26 cellular contexts compared by ENCODE assay signal in the genomic region with DNA sequence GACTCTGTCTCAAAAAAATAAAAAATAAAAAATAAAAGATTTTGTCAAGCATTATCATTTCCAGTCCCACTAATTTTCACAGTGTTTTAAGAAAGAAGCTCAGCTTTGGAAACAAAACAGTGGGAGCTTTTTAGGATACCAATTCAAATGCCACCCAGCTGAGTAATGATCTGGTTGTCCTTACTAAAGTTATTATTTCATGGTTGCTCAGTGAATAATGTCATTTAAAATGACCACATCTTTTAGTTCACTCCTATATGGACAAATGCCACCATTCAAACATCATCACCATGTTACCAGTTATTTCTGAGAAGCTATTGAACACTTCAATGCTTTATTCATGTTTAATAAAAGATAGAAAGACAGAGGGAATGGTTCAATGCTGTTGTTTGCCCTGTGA.
"Had no signal": no experiment of that assay in that cellular context is flagged by ENCODE, and none has a peak within 500 bp of the region (broad histone marks: within the 10 kb centered on the region; RNA-seq: fewer than 3 reads in every experiment).

No MANE protein-coding gene starts in this region.

- H3K4me3 ChIP-seq: adrenal gland, breast epithelium had no signal

- H3K9me3 ChIP-seq: adrenal gland, breast epithelium had no signal

- DNase-seq: activated CD4-positive, alpha-beta memory T cell treated with anti-CD3 and anti-CD28 coated beads, Interleukin-2, amount 10 ng/mL, durations not matched to agents 7 days and 5 days; activated CD4-positive, alpha-beta T cell treated with anti-CD3 and anti-CD28 coated beads, Interleukin-2, amount 10 ng/mL, durations not matched to agents 7 days and 5 days; activated CD4-positive, CD25-positive, alpha-beta regulatory T cell; activated gamma-delta T cell; activated naive CD4-positive, alpha-beta T cell treated with anti-CD3 and anti-CD28 coated beads for 36 hours; activated naive CD8-positive, alpha-beta T cell treated with anti-CD3 and anti-CD28 coated beads for 36 hours; activated T-cell treated with anti-CD3 and anti-CD28 coated beads for 4 hours; activated T-cell treated with anti-CD3 and anti-CD28 coated beads, Interleukin-2, amount 50 U/mL, for 48 hours; adrenal gland; aorta; caudate nucleus; NCI-H1092; NCI-H1417 treated with DMSO at 0.1 percent for 48 hours; NCI-H1694; NCI-H2029; NCI-H2107; NCI-H2171 treated with DMSO at 0.1 percent for 48 hours; NCI-H226; NCI-H526; NCI-H82; SIG-M5; T-helper 17 cell; T1000 had no signal

- H3K27me3 ChIP-seq: adrenal gland, breast epithelium had no signal

- H3K4me1 ChIP-seq: adrenal gland, breast epithelium had no signal

- H3K36me3 ChIP-seq: adrenal gland, breast epithelium had no signal

- H3K27ac ChIP-seq: adrenal gland, breast epithelium, VCaP had no signal

- ATAC-seq: activated T-helper 17 cell treated with anti-CD3 and anti-CD28 coated beads, Interleukin-2, amount 50 U/mL, for 72 hours; T-helper 17 cell had no signal
